Comparison of ENCODE assay signal across 12 cellular contexts in the genomic region with DNA sequence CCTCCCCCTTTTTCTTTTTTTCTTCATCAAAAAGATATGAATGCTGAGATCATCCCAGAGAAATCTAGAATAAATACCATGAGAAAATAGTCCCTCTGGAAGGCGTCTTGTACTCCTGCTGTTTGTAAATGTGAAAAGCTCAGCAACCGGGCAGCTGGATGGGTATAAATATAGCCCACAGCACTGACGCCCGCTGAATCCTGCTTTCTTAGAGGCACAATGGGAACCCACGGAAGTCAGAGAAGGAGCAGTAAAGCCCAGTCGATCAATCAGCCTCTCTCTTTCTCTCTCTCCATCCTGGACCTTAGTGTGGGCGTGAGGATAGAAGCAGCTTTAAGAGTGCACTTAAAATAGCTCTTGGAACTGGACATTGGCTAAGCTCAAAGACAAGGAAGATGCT.
DNase-seq lines count a peak whose midpoint lies in the region; ATAC-seq and TF ChIP-seq lines count a peak whose summit lies in the region.
"Had no signal": no experiment of that assay in that cellular context is flagged by ENCODE, and none has a peak within 500 bp of the region (broad histone marks: within the 10 kb centered on the region; RNA-seq: fewer than 3 reads in every experiment).

No MANE protein-coding gene starts in this region.

- peak overlapping the region; percentile 61 for H3K9ac ChIP-seq in OCI-LY1 (ENCODE audit: low read length)
- H3K9ac ChIP-seq in stomach smooth muscle (ENCODE audit: low read length in 2 of 2): peak overlapping the region; percentile 71 to 80

- no peak for TF ChIP-seq CTCF in OCI-LY1 (IDR thresholded peaks at IDR 0.05; ENCODE audit: low read length)

- no peaks in the 10 kb centered on the region for H3K9me2 ChIP-seq in OCI-LY1 (ENCODE audit: low read depth, low read length)

- H3K36me3 ChIP-seq in OCI-LY1 (ENCODE audit: insufficient read depth, low read length): no peaks in the 10 kb centered on the region
- no peaks in the 10 kb centered on the region for H3K36me3 ChIP-seq in esophagus (ENCODE audit: control insufficient read depth in 2 of 2, insufficient read depth in 2 of 2, low read length in 1 of 2)
- H3K36me3 ChIP-seq in stomach smooth muscle (ENCODE audit: control insufficient read depth in 2 of 2, insufficient read depth in 2 of 2, low read length in 2 of 2): no peaks in the 10 kb centered on the region

- H3K4me3 ChIP-seq in OCI-LY1 (ENCODE audit: low read depth, low read length, poor library complexity, severe bottlenecking) (peak overlapping the region; percentile 20), esophagus (ENCODE audit: low read depth in 1 of 2, low read length in 2 of 2) (no peak overlapping the region), stomach smooth muscle (ENCODE audit: low read length in 2 of 2) (peak overlapping the region; percentile 54 to 66)

- H3K9me3 ChIP-seq in OCI-LY1 (ENCODE audit: low read length) (no peaks in the 10 kb centered on the region), esophagus (ENCODE audit: control insufficient read depth in 2 of 2, insufficient read depth in 1 of 2, low read depth in 1 of 2, low read length in 1 of 2) (no peaks in the 10 kb centered on the region), stomach smooth muscle (ENCODE audit: control insufficient read depth in 2 of 2, low read length in 2 of 2) (no peaks in the 10 kb centered on the region), T-helper 17 cell (ENCODE audit: control insufficient read depth, low read length, poor library complexity, severe bottlenecking) (no peaks in the 10 kb centered on the region)

- H3K27ac ChIP-seq in OCI-LY1 (ENCODE audit: low read depth, low read length, poor library complexity, severe bottlenecking) (peak overlapping the region; percentile 86), esophagus (ENCODE audit: low read depth in 2 of 2, low read length in 1 of 2) (peak overlapping the region; percentile 25 to 79), stomach smooth muscle (ENCODE audit: low read length) (peak overlapping the region; percentile 91)

- H3K27me3 Mint-ChIP-seq in T-helper 17 cell: no peaks in the 10 kb centered on the region

- peaks cover 63% of the 10 kb centered on the region for H3K4me1 ChIP-seq in OCI-LY1 (ENCODE audit: insufficient read depth, low read length, severe bottlenecking)
- H3K4me1 ChIP-seq in esophagus (ENCODE audit: control insufficient read depth in 2 of 2, insufficient read depth in 2 of 2, low read length in 1 of 2): peaks cover 4 to 6% of the 10 kb centered on the region in 2 donors
- H3K4me1 ChIP-seq in stomach smooth muscle (ENCODE audit: control insufficient read depth, insufficient read depth, low read length): peaks cover 49% of the 10 kb centered on the region

- H3K79me2 ChIP-seq in OCI-LY1 (ENCODE audit: insufficient read depth, low read length): no peaks in the 10 kb centered on the region

- no peaks in the 10 kb centered on the region for H4K20me1 ChIP-seq in OCI-LY1 (ENCODE audit: insufficient read depth, low read length)

- no peak overlapping the region for H3K4me3 Mint-ChIP-seq in T-helper 17 cell
- H3K4me3 Mint-ChIP-seq: activated CD8-positive, alpha-beta T cell treated with anti-CD3 and anti-CD28 coated beads, Interleukin-2, amount 10 ng/mL, durations not matched to agents 7 days and 5 days; activated naive CD4-positive, alpha-beta T cell treated with anti-CD3 and anti-CD28 coated beads for 36 hours had no signal

- peaks cover 49% of the 10 kb centered on the region for H3K4me1 Mint-ChIP-seq in T-helper 17 cell

- H3K27me3 ChIP-seq in OCI-LY1 (ENCODE audit: insufficient read depth, low read length) (no peaks in the 10 kb centered on the region), esophagus (ENCODE audit: control insufficient read depth in 1 of 2, insufficient read depth in 2 of 2, low read length in 2 of 2) (no peaks in the 10 kb centered on the region), stomach smooth muscle (ENCODE audit: control insufficient read depth in 1 of 2, insufficient read depth in 2 of 2, low read length in 2 of 2) (no peaks in the 10 kb centered on the region)

- peak overlapping the region; percentile 50 for H3K4me2 ChIP-seq in OCI-LY1 (ENCODE audit: low read length)

- DNase-seq in myocyte (ENCODE audit: low read depth) (peak; percentile 61), SKM-1 treated with dmso at 0.1 percent for 144 hours (lab: John Stamatoyannopoulos, UW; ENCODE audit: unreplicated experiment) (no peak), SHP77 (lab: John Stamatoyannopoulos, UW) (no peak), T-helper 17 cell (no peak), Kasumi-1 (lab: John Stamatoyannopoulos, UW) (no peak)
- DNase-seq: activated CD8-positive, alpha-beta T cell treated with anti-CD3 and anti-CD28 coated beads, Interleukin-2, amount 10 ng/mL, durations not matched to agents 7 days and 5 days; activated naive CD4-positive, alpha-beta T cell treated with anti-CD3 and anti-CD28 coated beads for 36 hours; stimulated activated CD4-positive, alpha-beta T cell treated with anti-CD3 and anti-CD28 coated beads, Interleukin-15, amount 100 ng/mL, for 24 hours; T1000 had no signal

- WGBS in esophagus, 2 donors: 55 to 70% methylated on average over 7 of the region's 7 CpGs

- peaks cover 6% of the 10 kb centered on the region for H3K36me3 Mint-ChIP-seq in T-helper 17 cell (ENCODE audit: low read depth)

- H3K27ac Mint-ChIP-seq in T-helper 17 cell: no peak overlapping the region
- H3K27ac Mint-ChIP-seq: activated CD8-positive, alpha-beta T cell treated with anti-CD3 and anti-CD28 coated beads, Interleukin-2, amount 10 ng/mL, durations not matched to agents 7 days and 5 days; activated naive CD4-positive, alpha-beta T cell treated with anti-CD3 and anti-CD28 coated beads for 36 hours had no signal

- no peaks in the 10 kb centered on the region for H3F3A ChIP-seq in OCI-LY1 (ENCODE audit: insufficient read depth, low read length)

- no peak for ATAC-seq in T-helper 17 cell
- ATAC-seq: activated CD8-positive, alpha-beta T cell treated with anti-CD3 and anti-CD28 coated beads, Interleukin-2, amount 10 ng/mL, durations not matched to agents 7 days and 5 days had no signal

- H2AFZ ChIP-seq in OCI-LY1 (ENCODE audit: low read length): no peak overlapping the region

Comparison
In these comparisons a context has a peak if more than half of its experiments do, and no peak if none do; other contexts are left out.
1. H3K4me3 ChIP-seq: peak in OCI-LY1 (single experiment) and stomach smooth muscle (2 of 2); none in esophagus (0 of 2).
2. Peak in every context shown above with its lines, with median percentiles within 50 percentile points of each other: H3K27ac ChIP-seq.